ENCODE assay signal across 1 cellular context in the genomic region with DNA sequence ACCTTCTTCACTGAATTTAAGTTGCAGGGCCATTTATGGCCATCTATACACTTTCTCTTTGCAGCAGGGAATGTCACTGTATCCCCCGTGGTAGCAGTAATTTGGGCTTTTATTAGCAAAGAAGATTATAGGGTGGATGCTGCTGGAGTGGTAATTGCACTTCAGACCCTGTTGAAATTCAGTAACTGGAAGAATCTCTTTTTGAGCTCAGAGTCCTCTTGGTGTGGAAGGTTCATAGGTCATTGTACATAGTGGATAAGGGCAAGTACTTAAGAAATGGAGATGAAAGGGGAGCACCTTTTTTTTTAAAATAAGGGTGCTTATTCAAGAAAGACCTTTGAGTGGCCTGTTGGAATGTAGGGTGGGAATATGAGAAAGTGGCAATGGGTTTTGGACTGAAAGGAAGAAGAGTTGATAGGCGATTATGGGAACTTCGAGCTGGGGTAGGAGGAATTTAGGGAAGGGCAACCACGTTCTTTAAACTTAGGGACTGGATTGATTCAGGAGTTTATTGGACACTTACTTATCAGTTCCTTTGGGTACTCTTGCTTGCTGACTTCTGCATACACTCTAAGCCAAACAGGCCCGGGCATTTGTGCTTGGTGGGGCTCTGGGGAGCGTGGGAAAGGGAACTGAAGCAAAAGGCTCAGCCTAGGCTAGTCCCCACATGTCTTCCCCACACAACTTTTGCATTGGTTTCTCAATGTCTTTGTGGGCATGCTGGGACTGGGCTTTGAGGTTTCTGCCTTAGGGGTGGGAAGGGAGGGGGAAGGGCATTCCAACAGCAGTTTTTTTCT.
TF ChIP-seq lines count a peak whose summit lies in the region.

No MANE protein-coding gene starts in this region.

TF ChIP-seq in IMR-90, 13 proteins besides CTCF, POLR2A, EP300 and RAD21:
- no peak for TF ChIP-seq MAZ (IDR thresholded peaks at IDR 0.05; ENCODE audit: borderline replicate concordance, low read depth, low read length)
- no peak for TF ChIP-seq RCOR1 (IDR thresholded peaks at IDR 0.05; ENCODE audit: insufficient replicate concordance, low read length)
- no peak for TF ChIP-seq CEBPB (IDR thresholded peaks at IDR 0.05; ENCODE audit: low read depth, low read length)
- TF ChIP-seq SMC3 (IDR thresholded peaks at IDR 0.05; ENCODE audit: low read depth, low read length): no peak
